Comparison of ENCODE assay signal across 17 cellular contexts in genomic region chr3:108022316-108023150, GRCh38.
DNase-seq lines count a peak whose midpoint lies in the region; ATAC-seq and TF ChIP-seq lines count a peak whose summit lies in the region.
"Had no signal": no experiment of that assay in that cellular context is flagged by ENCODE, and none has a peak within 500 bp of the region (broad histone marks: within the 10 kb centered on the region; RNA-seq: fewer than 3 reads in every experiment).

No MANE protein-coding gene starts in this region.

- H3K27me3 ChIP-seq in Caco-2 (replicated peaks; ENCODE audit: control insufficient read depth, insufficient read depth, low read length) (no peaks in the 10 kb centered on the region), mesenchymal stem cell (ENCODE audit: control insufficient read depth in 1 of 2, insufficient read depth in 1 of 2, low read length in 2 of 2) (peaks cover 0 to 9% of the 10 kb centered on the region in 2 experiments), BE2C (no peaks in the 10 kb centered on the region), transverse colon (no peaks in the 10 kb centered on the region)
- H3K27me3 ChIP-seq: body of pancreas had no signal

- no peak overlapping the region for H3K4me3 Mint-ChIP-seq in Caco-2 (ENCODE audit: unreplicated experiment)
- H3K4me3 Mint-ChIP-seq: activated naive CD8-positive, alpha-beta T cell treated with anti-CD3 and anti-CD28 coated beads, Interleukin-2, amount 10 ng/mL, durations not matched to agents 7 days and 5 days; CD4-positive, alpha-beta T cell; mesothelial cell of epicardium; neural crest cell had no signal

- H4K91ac ChIP-seq in mesenchymal stem cell (ENCODE audit: low read length) = no peak overlapping the region

- H3K14ac ChIP-seq in mesenchymal stem cell (ENCODE audit: low read length in 2 of 2) = no peak overlapping the region

- H3K79me1 ChIP-seq in mesenchymal stem cell (replicated peaks; ENCODE audit: low read length, poor library complexity, severe bottlenecking) = no peaks in the 10 kb centered on the region

- H2BK12ac ChIP-seq in mesenchymal stem cell (ENCODE audit: low read length in 2 of 2) = no peak overlapping the region

- H2AFZ ChIP-seq in mesenchymal stem cell (ENCODE audit: low read depth, low read length) = no peak overlapping the region

- peak; percentile 63 to 70 for DNase-seq in Caco-2
- DNase-seq in choroid plexus epithelial cell (ENCODE audit: low read depth) = peak; percentile 56
- DNase-seq in mesenchymal stem cell = peak; percentile 16
- DNase-seq in BE2C = no peak
- DNase-seq in transverse colon = no peak
- DNase-seq: activated naive CD8-positive, alpha-beta T cell treated with anti-CD3 and anti-CD28 coated beads, Interleukin-2, amount 10 ng/mL, durations not matched to agents 7 days and 5 days; CD4-positive, alpha-beta T cell; cortex of kidney; NCI-H446; stimulated activated CD4-positive, alpha-beta T cell treated with anti-CD3 and anti-CD28 coated beads, Interleukin-4, amount 100 ng/mL, for 4 hours had no signal

- no peak overlapping the region for H2BK5ac ChIP-seq in mesenchymal stem cell (ENCODE audit: low read depth, low read length, poor library complexity, severe bottlenecking)

- no peak for TF ChIP-seq POLR2A in transverse colon (IDR thresholded peaks at IDR 0.05)

- WGBS in mesenchymal stem cell = 99% methylated on average over 3 of the region's 3 CpGs
- 17 to 81% methylated on average over 1 to 3 of the region's 3 CpGs for WGBS in transverse colon (ENCODE audit: low coverage in 1 of 2), 2 donors

- H3K36me3 Mint-ChIP-seq in Caco-2 (ENCODE audit: insufficient read depth, unreplicated experiment) = no peaks in the 10 kb centered on the region

- H3K9ac ChIP-seq in mesenchymal stem cell (ENCODE audit: low read length) = no peak overlapping the region

- intact Hi-C loops in Caco-2 (cut with micrococcal nuclease; ENCODE audit: unreplicated experiment) = loop anchor here (1.0 to 5.0 kb wide), 2 partner anchors 16 to 85 kb away; no protein-coding TSS in a partner anchor
- intact Hi-C loops in transverse colon (cut with DNase I; ENCODE audit: low total_unique reads) = no loop called here

- H3K27ac ChIP-seq in mesenchymal stem cell (ENCODE audit: low read length, poor library complexity, severe bottlenecking) = no peak overlapping the region
- no peak overlapping the region for H3K27ac ChIP-seq in transverse colon
- H3K27ac ChIP-seq: body of pancreas, prostate gland, RWPE1 had no signal

- H3K9me3 ChIP-seq in Caco-2 = no peaks in the 10 kb centered on the region
- H3K9me3 ChIP-seq in mesenchymal stem cell (ENCODE audit: control insufficient read depth, low read length) = no peaks in the 10 kb centered on the region
- no peaks in the 10 kb centered on the region for H3K9me3 ChIP-seq in BE2C
- no peaks in the 10 kb centered on the region for H3K9me3 ChIP-seq in transverse colon
- H3K9me3 ChIP-seq: body of pancreas, prostate gland had no signal

- no peak overlapping the region for H2BK120ac ChIP-seq in mesenchymal stem cell (ENCODE audit: low read depth, low read length)

- peak overlapping the region; percentile 24 for H4K8ac ChIP-seq in mesenchymal stem cell (ENCODE audit: low read length)

- no peak for TF ChIP-seq CTCF in Caco-2 (IDR thresholded peaks at IDR 0.05; ENCODE audit: insufficient read depth in 1 of 2, low read depth in 1 of 2, low read length in 1 of 2, severe bottlenecking in 1 of 2, unreplicated experiment in 1 of 2)
- TF ChIP-seq CTCF in choroid plexus epithelial cell (conservative IDR thresholded peaks at IDR 0.05; ENCODE audit: low read depth, low read length) = no peak
- no peak for TF ChIP-seq CTCF in BE2C (IDR thresholded peaks at IDR 0.05; ENCODE audit: low read depth, low read length)
- no peak for TF ChIP-seq CTCF in transverse colon (IDR thresholded peaks at IDR 0.05)

- no peaks in the 10 kb centered on the region for H3K9me3 Mint-ChIP-seq in Caco-2 (ENCODE audit: unreplicated experiment)
- H3K9me3 Mint-ChIP-seq: CD4-positive, alpha-beta T cell had no signal

- no peak overlapping the region for H3K23ac ChIP-seq in mesenchymal stem cell (ENCODE audit: low read length in 2 of 2)

- TF ChIP-seq EP300 in Ishikawa (IDR thresholded peaks at IDR 0.05; ENCODE audit: borderline replicate concordance) (no peak), transverse colon (IDR thresholded peaks at IDR 0.05; ENCODE audit: low read depth) (no peak)

- H3K4me3 ChIP-seq in Caco-2 (ENCODE audit: low read depth, low read length) (no peak overlapping the region), choroid plexus epithelial cell (ENCODE audit: low read depth, low read length) (no peak overlapping the region), mesenchymal stem cell (ENCODE audit: insufficient read depth in 1 of 2, low read depth in 1 of 2, low read length in 2 of 2) (no peak overlapping the region), BE2C (ENCODE audit: low read depth, low read length) (no peak overlapping the region), transverse colon (no peak overlapping the region)
- H3K4me3 ChIP-seq: body of pancreas, prostate gland had no signal

- H3K27ac Mint-ChIP-seq in Caco-2 (ENCODE audit: unreplicated experiment) = peak overlapping the region; percentile 14
- H3K27ac Mint-ChIP-seq: activated naive CD8-positive, alpha-beta T cell treated with anti-CD3 and anti-CD28 coated beads, Interleukin-2, amount 10 ng/mL, durations not matched to agents 7 days and 5 days; CD4-positive, alpha-beta T cell; mesothelial cell of epicardium had no signal

- in situ Hi-C loops in transverse colon (cut with MboI; ENCODE audit: low pct_ligation_motif_present in 1 of 4, low pct_unique_long_range_greater_than_20kb in 1 of 4, low sequenced_read_pairs in 3 of 4) = no loop called here

- no peak overlapping the region for H3K4me2 ChIP-seq in mesenchymal stem cell (ENCODE audit: low read length, poor library complexity, severe bottlenecking)

- H3K36me3 ChIP-seq in Caco-2 (ENCODE audit: control insufficient read depth, insufficient read depth, low read length) (no peaks in the 10 kb centered on the region), mesenchymal stem cell (ENCODE audit: control insufficient read depth in 1 of 2, insufficient read depth in 2 of 2, low read depth in 1 of 2, low read length in 2 of 2) (no peaks in the 10 kb centered on the region), BE2C (no peaks in the 10 kb centered on the region), transverse colon (no peaks in the 10 kb centered on the region)
- H3K36me3 ChIP-seq: prostate gland had no signal

- no peak for ATAC-seq in HG02763 (IDR thresholded peaks at IDR 0.05; ENCODE audit: unreplicated experiment)
- ATAC-seq: body of pancreas had no signal

- TF ChIP-seq RAD21 in Ishikawa (IDR thresholded peaks at IDR 0.05; ENCODE audit: low read depth) = no peak

- H3K4me1 Mint-ChIP-seq in Caco-2 (ENCODE audit: low read depth, unreplicated experiment) = peaks cover 20% of the 10 kb centered on the region

- H3K4ac ChIP-seq in mesenchymal stem cell (ENCODE audit: low read depth in 1 of 2, low read length in 2 of 2) = no peak overlapping the region

- no peaks in the 10 kb centered on the region for H3K27me3 Mint-ChIP-seq in Caco-2 (ENCODE audit: insufficient read depth, unreplicated experiment)

- BruUV-seq in Caco-2 (replicated peaks; lab: Mats Ljungman, UMichigan) = no TSS peak

- no peak overlapping the region for H3K18ac ChIP-seq in mesenchymal stem cell (ENCODE audit: low read depth in 1 of 2, low read length in 2 of 2)

- CTCF ChIA-PET in Caco-2 (lab: Charles Lee) = no interaction called here

- POLR2A ChIA-PET in Caco-2 (lab: Charles Lee) = no interaction called here

- no peak overlapping the region for H2BK15ac ChIP-seq in mesenchymal stem cell (ENCODE audit: low read depth, poor library complexity, severe bottlenecking)

- peaks cover 9% of the 10 kb centered on the region; the same call in 1 of the 2 replicates for H3K4me1 ChIP-seq in Caco-2
- H3K4me1 ChIP-seq in mesenchymal stem cell (ENCODE audit: control insufficient read depth, insufficient read depth, low read depth, low read length) = peaks cover 2% of the 10 kb centered on the region
- H3K4me1 ChIP-seq in BE2C = no peaks in the 10 kb centered on the region
- no peaks in the 10 kb centered on the region for H3K4me1 ChIP-seq in transverse colon
- H3K4me1 ChIP-seq: body of pancreas, prostate gland had no signal

- H2AK5ac ChIP-seq in mesenchymal stem cell (ENCODE audit: low read length, severe bottlenecking) = no peak overlapping the region

TF ChIP-seq in Ishikawa, 13 proteins besides CTCF, POLR2A, EP300 and RAD21:
- TF ChIP-seq YY1 (IDR thresholded peaks at IDR 0.05; ENCODE audit: low read depth) (no peak), FOXM1 (IDR thresholded peaks at IDR 0.05; ENCODE audit: borderline replicate concordance, low read depth) (no peak), TEAD4 (IDR thresholded peaks at IDR 0.05) (peak; percentile 56), NFIC (IDR thresholded peaks at IDR 0.05) (peak; percentile 14; the same call in 1 of the 2 replicates)
- TF ChIP-seq, protein P1, sequence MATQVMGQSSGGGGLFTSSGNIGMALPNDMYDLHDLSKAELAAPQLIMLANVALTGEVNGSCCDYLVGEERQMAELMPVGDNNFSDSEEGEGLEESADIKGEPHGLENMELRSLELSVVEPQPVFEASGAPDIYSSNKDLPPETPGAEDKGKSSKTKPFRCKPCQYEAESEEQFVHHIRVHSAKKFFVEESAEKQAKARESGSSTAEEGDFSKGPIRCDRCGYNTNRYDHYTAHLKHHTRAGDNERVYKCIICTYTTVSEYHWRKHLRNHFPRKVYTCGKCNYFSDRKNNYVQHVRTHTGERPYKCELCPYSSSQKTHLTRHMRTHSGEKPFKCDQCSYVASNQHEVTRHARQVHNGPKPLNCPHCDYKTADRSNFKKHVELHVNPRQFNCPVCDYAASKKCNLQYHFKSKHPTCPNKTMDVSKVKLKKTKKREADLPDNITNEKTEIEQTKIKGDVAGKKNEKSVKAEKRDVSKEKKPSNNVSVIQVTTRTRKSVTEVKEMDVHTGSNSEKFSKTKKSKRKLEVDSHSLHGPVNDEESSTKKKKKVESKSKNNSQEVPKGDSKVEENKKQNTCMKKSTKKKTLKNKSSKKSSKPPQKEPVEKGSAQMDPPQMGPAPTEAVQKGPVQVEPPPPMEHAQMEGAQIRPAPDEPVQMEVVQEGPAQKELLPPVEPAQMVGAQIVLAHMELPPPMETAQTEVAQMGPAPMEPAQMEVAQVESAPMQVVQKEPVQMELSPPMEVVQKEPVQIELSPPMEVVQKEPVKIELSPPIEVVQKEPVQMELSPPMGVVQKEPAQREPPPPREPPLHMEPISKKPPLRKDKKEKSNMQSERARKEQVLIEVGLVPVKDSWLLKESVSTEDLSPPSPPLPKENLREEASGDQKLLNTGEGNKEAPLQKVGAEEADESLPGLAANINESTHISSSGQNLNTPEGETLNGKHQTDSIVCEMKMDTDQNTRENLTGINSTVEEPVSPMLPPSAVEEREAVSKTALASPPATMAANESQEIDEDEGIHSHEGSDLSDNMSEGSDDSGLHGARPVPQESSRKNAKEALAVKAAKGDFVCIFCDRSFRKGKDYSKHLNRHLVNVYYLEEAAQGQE (IDR thresholded peaks at IDR 0.05; ENCODE audit: low read depth) = no peak

Comparison
In these comparisons a context has a peak if more than half of its experiments do, and no peak if none do; other contexts are left out.
1. DNase-seq: peak in Caco-2 (2 of 2), choroid plexus epithelial cell (single experiment) and mesenchymal stem cell (single experiment); none in BE2C (single experiment) and transverse colon (single experiment).